19 cellular contexts compared by ENCODE assay signal in genomic region chr20:36150847-36151539, GRCh38. TPM values are rescaled to one million over a fixed set of nuclear protein-coding genes. Genes with fewer than 3 reads are reported as not detected.
"Had no signal": no experiment of that assay in that cellular context is flagged by ENCODE, and none has a peak within 500 bp of the region (broad histone marks: within the 10 kb centered on the region; RNA-seq: fewer than 3 reads in every experiment).

No MANE protein-coding gene starts in this region.

- ATAC-seq: activated CD8-positive, alpha-beta T cell treated with anti-CD3 and anti-CD28 coated beads, Interleukin-2, amount 10 ng/mL, durations not matched to agents 7 days and 5 days; esophagus mucosa; gastroesophageal sphincter; left cardiac atrium; psoas muscle; sciatic nerve; stimulated activated effector memory CD8-positive, alpha-beta T cell treated with anti-CD3 and anti-CD28 coated beads, Interleukin-12 subunit alpha, Interleukin-12 subunit beta, amount 100 ng/mL, for 72 hours had no signal

- H3K9me3 ChIP-seq: ascending aorta, gastroesophageal sphincter, ovary, psoas muscle, thyroid gland had no signal

- H3K4me3 ChIP-seq: ascending aorta, gastroesophageal sphincter, ovary, psoas muscle, smooth muscle cell, thyroid gland had no signal

- H3K27me3 ChIP-seq: ascending aorta, gastroesophageal sphincter, ovary, thyroid gland had no signal

- H3K36me3 ChIP-seq: ascending aorta, gastroesophageal sphincter, ovary, thyroid gland had no signal

- FAIRE-seq: urothelium cell line had no signal

- H3K27ac ChIP-seq: gastroesophageal sphincter, ovary, psoas muscle, thyroid gland had no signal

- H3K4me2 ChIP-seq: smooth muscle cell had no signal

- DNase-seq: activated CD4-positive, alpha-beta T cell treated with anti-CD3 and anti-CD28 coated beads, Interleukin-2, amount 10 ng/mL, durations not matched to agents 24 days and 14 days; activated CD8-positive, alpha-beta T cell treated with anti-CD3 and anti-CD28 coated beads, Interleukin-2, amount 10 ng/mL, durations not matched to agents 7 days and 5 days; activated naive CD4-positive, alpha-beta T cell treated with anti-CD3 and anti-CD28 coated beads, Interleukin-2, amount 50 U/mL, for 16 hours; activated T-cell treated with anti-CD3 and anti-CD28 coated beads, Interleukin-2, amount 50 U/mL, for 24 hours; effector CD4-positive, alpha-beta T cell; left cardiac atrium; ovary; psoas muscle; stimulated activated CD4-positive, alpha-beta T cell treated with anti-CD3 and anti-CD28 coated beads, Interleukin-4, amount 100 ng/mL, for 24 hours; T-helper 1 cell; T1000; thyroid gland had no signal

RNA-seq across cellular contexts. Expression of gene EPB41L1, which starts 3.5 kb away (rescaled TPM):
- total RNA-seq: activated CD8-positive, alpha-beta T cell treated with anti-CD3 and anti-CD28 coated beads, Interleukin-2, amount 10 ng/mL, durations not matched to agents 7 days and 5 days had no signal
